Comparison of ENCODE assay signal across 8 cellular contexts in the genomic region with DNA sequence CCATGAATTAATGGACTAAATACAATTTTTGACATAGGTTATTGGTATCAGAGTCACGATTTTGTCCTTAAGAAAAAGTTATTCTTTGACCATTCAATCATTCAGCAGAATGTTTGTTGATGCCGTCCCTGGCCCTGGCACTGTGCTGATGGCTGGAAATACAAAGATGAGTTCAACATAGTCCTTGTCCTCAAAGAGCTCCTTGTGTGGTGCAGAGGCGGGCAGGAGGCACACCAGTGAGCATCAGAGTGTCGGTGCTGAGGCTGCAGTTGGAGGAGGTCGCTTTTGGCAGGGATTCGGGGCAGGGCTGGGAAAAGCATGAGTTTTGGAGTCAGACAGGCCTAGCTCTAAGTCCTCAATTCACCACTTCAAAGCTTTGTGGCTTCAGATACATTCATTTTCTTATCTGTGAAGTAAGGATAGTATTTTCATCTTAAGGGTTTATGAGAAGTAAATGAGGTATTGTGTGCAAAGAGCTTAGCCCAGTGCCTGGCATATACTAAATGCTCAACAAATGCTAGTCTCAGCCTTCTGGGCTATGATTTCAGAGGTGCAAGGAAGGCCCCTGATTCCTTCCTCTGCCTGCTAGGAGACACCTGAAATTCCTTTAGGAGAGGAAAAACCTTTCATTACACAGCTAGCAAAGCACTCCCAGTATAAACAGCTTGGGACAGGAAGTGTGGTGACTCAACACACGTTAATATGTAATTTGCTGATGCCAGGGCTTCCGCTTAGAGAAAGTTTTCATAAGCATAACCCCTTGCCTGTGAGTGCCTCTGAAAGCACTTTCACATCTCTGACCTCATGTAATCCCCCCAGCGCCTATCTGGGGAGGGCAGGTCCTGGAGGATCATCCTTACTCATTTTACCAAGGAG.
DNase-seq lines count a peak whose midpoint lies in the region; TF ChIP-seq lines count a peak whose summit lies in the region.

No MANE protein-coding gene starts in this region.

- TF ChIP-seq EP300 in sigmoid colon (IDR thresholded peaks at IDR 0.05) = no peak

- POLR2A ChIA-PET in OCI-LY7 (lab: Charles Lee) = interaction anchor here (0.5 to 1.1 kb wide), 2 partner anchors 10 to 277 kb away, joined by 3 to 5 read pairs; no protein-coding TSS in a partner anchor

- H3K36me3 ChIP-seq in GM23248 (ENCODE audit: low read depth) = no peaks in the 10 kb centered on the region
- H3K36me3 ChIP-seq in OCI-LY7 (ENCODE audit: insufficient read depth, low read length) = no peaks in the 10 kb centered on the region
- no peaks in the 10 kb centered on the region for H3K36me3 ChIP-seq in sigmoid colon

- in situ Hi-C loops in GM23248 (cut with MboI) = no loop called here

- H3K27me3 ChIP-seq in GM23248 (replicated peaks; ENCODE audit: insufficient read depth) (no peaks in the 10 kb centered on the region), sigmoid colon (no peaks in the 10 kb centered on the region)

- H2AFZ ChIP-seq in GM23248 = peak overlapping the region; percentile 72
- H2AFZ ChIP-seq in OCI-LY7 (ENCODE audit: low read length) = peak overlapping the region; percentile 4; the same call in 1 of the 2 replicates

- no peak for TF ChIP-seq CTCF in OCI-LY7 (conservative IDR thresholded peaks at IDR 0.05; ENCODE audit: low read length)
- TF ChIP-seq CTCF in foreskin fibroblast (IDR thresholded peaks at IDR 0.05; ENCODE audit: low read depth, low read length) = no peak
- TF ChIP-seq CTCF in sigmoid colon (IDR thresholded peaks at IDR 0.05) = no peak

- CTCF ChIA-PET in OCI-LY7 (lab: Charles Lee; ENCODE audit: unreplicated experiment) = no interaction called here

- H3K4me3 ChIP-seq in GM23248 = no peak overlapping the region
- H3K4me3 ChIP-seq in OCI-LY7 (ENCODE audit: low read depth, low read length, poor library complexity, severe bottlenecking) = no peak overlapping the region
- no peak overlapping the region for H3K4me3 ChIP-seq in foreskin fibroblast (ENCODE audit: low read depth in 1 of 2, low read length in 2 of 2)
- no peak overlapping the region for H3K4me3 ChIP-seq in sigmoid colon

- WGBS in GM23248 (ENCODE audit: low coverage in 1 of 2, low lambda C conversion rate in 2 of 2, missing lambda C conversion rate in 2 of 2), 2 experiments = 50 to 52% methylated on average over 9 of the region's 9 CpGs
- 73 to 76% methylated on average over 9 of the region's 9 CpGs for WGBS in sigmoid colon, 2 donors

- intact Hi-C loops in OCI-LY7 (cut with micrococcal nuclease; ENCODE audit: unreplicated experiment) (no loop called here), sigmoid colon (cut with DNase I) (no loop called here)

- H3F3A ChIP-seq in GM23248 (ENCODE audit: insufficient read depth) = peaks cover 21% of the 10 kb centered on the region

- H3K79me2 ChIP-seq in GM23248 (ENCODE audit: insufficient read depth) (no peaks in the 10 kb centered on the region), OCI-LY7 (ENCODE audit: insufficient read depth, low read depth, low read length) (no peaks in the 10 kb centered on the region)

- H4K20me1 ChIP-seq in GM23248 (ENCODE audit: insufficient read depth) (no peaks in the 10 kb centered on the region), OCI-LY7 (ENCODE audit: insufficient read depth, low read length) (no peaks in the 10 kb centered on the region)

- H3K9me3 ChIP-seq in GM23248 (ENCODE audit: low read depth) = no peaks in the 10 kb centered on the region
- H3K9me3 ChIP-seq in OCI-LY7 (ENCODE audit: low read length) = no peaks in the 10 kb centered on the region
- no peaks in the 10 kb centered on the region for H3K9me3 ChIP-seq in sigmoid colon

- no TSS peak for BruUV-seq in OCI-LY7 (replicated peaks; lab: Mats Ljungman, UMichigan)

- H3K9me2 ChIP-seq in GM23248 (ENCODE audit: insufficient read depth) (no peaks in the 10 kb centered on the region), OCI-LY7 (ENCODE audit: insufficient read depth, low read length) (no peaks in the 10 kb centered on the region)

- DNase-seq in AML-193 (lab: John Stamatoyannopoulos, UW) (peak; percentile 50 to 58), GM23248 (peak; percentile 83), OCI-LY7 (ENCODE audit: low spot score) (peak; percentile 30), foreskin fibroblast (peak; percentile 55 to 68), stromal cell of bone marrow (ENCODE audit: low read depth) (peak; percentile 45), sigmoid colon (no peak), DMS 273 (lab: John Stamatoyannopoulos, UW; ENCODE audit: unreplicated experiment) (no peak)
- no peak for DNase-seq in activated T-cell treated with anti-CD3 and anti-CD28 coated beads, Interleukin-2, amount 50 U/mL, for 48 hours

- peak overlapping the region; percentile 41 for H3K4me2 ChIP-seq in GM23248 (ENCODE audit: unreplicated experiment)
- no peak overlapping the region for H3K4me2 ChIP-seq in OCI-LY7 (ENCODE audit: low read length)

- no peak overlapping the region for H3K9ac ChIP-seq in GM23248

- peaks cover 16% of the 10 kb centered on the region for H3K4me1 ChIP-seq in GM23248 (ENCODE audit: insufficient read depth)
- H3K4me1 ChIP-seq in OCI-LY7 (ENCODE audit: insufficient read depth, low read length, poor library complexity, severe bottlenecking) = peaks cover 25% of the 10 kb centered on the region
- H3K4me1 ChIP-seq in sigmoid colon = no peaks in the 10 kb centered on the region

- H3K27ac ChIP-seq in GM23248 (peak overlapping the region; percentile 45; the same call in 1 of the 2 replicates), OCI-LY7 (ENCODE audit: low read depth, low read length, poor library complexity, severe bottlenecking) (no peak overlapping the region), sigmoid colon (no peak overlapping the region)

- TF ChIP-seq POLR2A in sigmoid colon (IDR thresholded peaks at IDR 0.05) = no peak

Comparison
In these comparisons a context has a peak if more than half of its experiments do, and no peak if none do; other contexts are left out.
1. DNase-seq: peak in AML-193 (2 of 2), GM23248 (single experiment), OCI-LY7 (single experiment), foreskin fibroblast (2 of 2) and stromal cell of bone marrow (single experiment); none in sigmoid colon (single experiment), activated T-cell treated with anti-CD3 and anti-CD28 coated beads, Interleukin-2, amount 50 U/mL, for 48 hours (0 of 2) and DMS 273 (single experiment).